In genomic region chr7:140604076-140604475, GRCh38 we compare ENCODE assay signal across 24 cellular contexts. TPM values are rescaled to one million over a fixed set of nuclear protein-coding genes. Genes with fewer than 3 reads are reported as not detected.
"Had no signal": no experiment of that assay in that cellular context is flagged by ENCODE, and none has a peak within 500 bp of the region (broad histone marks: within the 10 kb centered on the region; RNA-seq: fewer than 3 reads in every experiment).

No MANE protein-coding gene starts in this region.

- H3K9me3 ChIP-seq: ascending aorta, SK-N-SH had no signal

- ATAC-seq: activated CD4-positive, CD25-positive, alpha-beta regulatory T cell treated with anti-CD3 and anti-CD28 coated beads, Interleukin-2, amount 50 U/mL, for 24 hours; activated CD8-positive, alpha-beta T cell treated with anti-CD3 and anti-CD28 coated beads, Interleukin-2, amount 10 ng/mL, durations not matched to agents 7 days and 5 days; activated naive CD4-positive, alpha-beta T cell treated with anti-CD3 and anti-CD28 coated beads, Interleukin-2, amount 50 U/mL, for 72 hours; activated naive CD8-positive, alpha-beta T cell treated with anti-CD3 and anti-CD28 coated beads, Interleukin-2, amount 50 U/mL, for 24 hours; activated T-cell treated with anti-CD3 and anti-CD28 coated beads, Interleukin-2, amount 50 U/mL, for 4 hours; Right ventricle myocardium inferior had no signal

- H3K27me3 ChIP-seq: ascending aorta had no signal

- H3K36me3 ChIP-seq: ascending aorta had no signal

- H3K9ac ChIP-seq: KMS-11, SK-N-SH had no signal

- H3K27ac ChIP-seq: ascending aorta, KMS-11, WERI-Rb-1 had no signal

- H3K4me1 ChIP-seq: ascending aorta had no signal

- H3K4me3 ChIP-seq: ascending aorta had no signal

- DNase-seq: activated CD4-positive, alpha-beta T cell treated with anti-CD3 and anti-CD28 coated beads for 4 hours; activated CD8-positive, alpha-beta T cell treated with anti-CD3 and anti-CD28 coated beads, Interleukin-2, amount 10 ng/mL, durations not matched to agents 7 days and 5 days; activated effector memory CD4-positive, alpha-beta T cell treated with anti-CD3 and anti-CD28 coated beads, Interleukin-2, amount 50 U/mL, for 16 hours; activated naive CD4-positive, alpha-beta T cell treated with Interleukin-2 at 50 U/mL for 16 hours; activated naive CD8-positive, alpha-beta T cell treated with anti-CD3 and anti-CD28 coated beads, Interleukin-2, amount 50 U/mL, for 24 hours; activated T-cell treated with anti-CD3 and anti-CD28 coated beads, Interleukin-2, amount 50 U/mL, for 4 hours; amniotic stem cell; NCI-H1092; NCI-H1417; NCI-H1930; NCI-H2171 treated with DMSO at 0.1 percent for 48 hours; NCI-H226; NCI-H526; NCI-H774; RPMI8226; SK-N-SH; T-helper 1 cell; WERI-Rb-1 had no signal

- H3K9me2 ChIP-seq: SK-N-SH had no signal

- H3K4me2 ChIP-seq: KMS-11, SK-N-SH had no signal

RNA-seq across cellular contexts. Expression of gene DENND2A, which starts 36.5 kb away (rescaled TPM):
- total RNA-seq: activated CD8-positive, alpha-beta T cell treated with anti-CD3 and anti-CD28 coated beads, Interleukin-2, amount 10 ng/mL, durations not matched to agents 7 days and 5 days; activated naive CD4-positive, alpha-beta T cell treated with anti-CD3 and anti-CD28 coated beads, Interleukin-2, amount 50 U/mL, for 72 hours; activated T-cell treated with anti-CD3 and anti-CD28 coated beads, Interleukin-2, amount 50 U/mL, for 4 hours; T-helper 2 cell treated with Interferon-gamma antibody and Interleukin-4, amounts not matched to agents 100 ng/mL and 5 ng/mL, for 36 hours had no signal
